ENCODE assay signal across 17 cellular contexts in genomic region chr18:73119574-73119973, GRCh38.
A peak's percentile ranks its signal among the peaks of the same experiment; 100 is the strongest.
DNase-seq lines count a peak whose midpoint lies in the region; ATAC-seq lines count a peak whose summit lies in the region.
"Had no signal": no experiment of that assay in that cellular context is flagged by ENCODE, and none has a peak within 500 bp of the region (broad histone marks: within the 10 kb centered on the region; RNA-seq: fewer than 3 reads in every experiment).

No MANE protein-coding gene starts in this region.

- DNase-seq in Daoy (ENCODE audit: low read depth) = peak; percentile 12
- peak; percentile 32 for DNase-seq in KBM-7
- DNase-seq in NOMO-1 treated with dmso at 0.1 percent for 144 hours (lab: John Stamatoyannopoulos, UW; ENCODE audit: unreplicated experiment) = peak; percentile 65
- DNase-seq in memory B cell (ENCODE audit: low spot score in 2 of 2) = no peak
- DNase-seq in Right ventricle myocardium inferior (ENCODE audit: missing footprints) = no peak
- DNase-seq in posterior vena cava (ENCODE audit: low spot score) = no peak
- DNase-seq in activated effector memory CD4-positive, alpha-beta T cell treated with anti-CD3 and anti-CD28 coated beads, Interleukin-2, amount 50 U/mL, for 16 hours = no peak
- DNase-seq: COR-L47, GM23248, NCI-H1092 treated with DMSO at 0.1 percent for 48 hours, NCI-H1694, NCI-H2171, NCI-H446 treated with DMSO at 0.1 percent for 48 hours, NCI-H774, T-cell, T1000 had no signal

- H3K27me3 Mint-ChIP-seq in memory B cell = no peaks in the 10 kb centered on the region
- H3K27me3 Mint-ChIP-seq: T-cell had no signal

- intact Hi-C loops in Right ventricle myocardium inferior (cut with DNase I) = no loop called here
- intact Hi-C loops in posterior vena cava (cut with DNase I) = no loop called here

- peaks cover 4% of the 10 kb centered on the region for H3K4me1 Mint-ChIP-seq in memory B cell
- H3K4me1 Mint-ChIP-seq: CD14-positive monocyte, T-cell had no signal

- in situ Hi-C loops in KBM-7 (cut with MboI; ENCODE audit: low pct_unique_long_range_greater_than_20kb, low sequenced_read_pairs) = no loop called here

- peak; percentile 59 for ATAC-seq in memory B cell (ENCODE audit: low read depth)
- ATAC-seq in Right ventricle myocardium inferior = no peak
- ATAC-seq: T-cell had no signal

- H3K27ac Mint-ChIP-seq in memory B cell = no peak overlapping the region
- H3K27ac Mint-ChIP-seq: CD14-positive monocyte, T-cell had no signal

- peaks cover 4% of the 10 kb centered on the region for H3K9me3 Mint-ChIP-seq in memory B cell

- no peaks in the 10 kb centered on the region for H3K36me3 Mint-ChIP-seq in memory B cell
- H3K36me3 Mint-ChIP-seq: CD14-positive monocyte, T-cell had no signal

- H3K4me3 Mint-ChIP-seq in memory B cell = no peak overlapping the region
- H3K4me3 Mint-ChIP-seq: CD14-positive monocyte, T-cell had no signal

Comparison
In these comparisons a context has a peak if more than half of its experiments do, and no peak if none do; other contexts are left out.
1. DNase-seq: peak in Daoy (single experiment), KBM-7 (single experiment) and NOMO-1 treated with dmso at 0.1 percent for 144 hours (single experiment); none in memory B cell (0 of 2), Right ventricle myocardium inferior (single experiment), posterior vena cava (single experiment) and activated effector memory CD4-positive, alpha-beta T cell treated with anti-CD3 and anti-CD28 coated beads, Interleukin-2, amount 50 U/mL, for 16 hours (single experiment).